ENCODE assay signal across 10 cellular contexts in the genomic region with DNA sequence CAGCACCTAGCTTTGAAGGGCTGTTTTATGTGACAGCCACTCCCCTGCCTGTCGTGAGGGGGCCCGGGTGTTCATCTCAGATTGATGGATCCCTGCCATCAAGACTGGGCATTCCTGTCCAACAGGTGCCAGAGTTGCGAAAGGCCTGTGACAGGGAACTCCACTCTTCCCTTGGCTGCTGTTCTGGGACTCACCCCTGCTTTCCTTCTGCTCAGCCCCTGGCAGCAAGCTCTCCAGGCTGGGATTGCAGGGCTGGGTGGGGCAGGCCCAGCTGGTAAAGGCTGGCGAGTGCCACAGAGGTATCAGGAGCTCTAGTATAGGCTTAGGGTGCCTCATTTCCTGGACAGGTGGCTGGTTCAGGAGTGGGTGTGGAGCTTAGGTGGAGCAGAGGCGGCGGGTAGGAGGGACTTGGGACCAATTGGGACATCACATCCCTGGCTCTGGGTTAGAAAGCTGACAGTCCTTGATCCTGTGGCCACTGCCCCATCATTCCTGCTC. TPM values are rescaled to one million over a fixed set of nuclear protein-coding genes. Genes with fewer than 3 reads are reported as not detected.
DNase-seq lines count a peak whose midpoint lies in the region; ATAC-seq and TF ChIP-seq lines count a peak whose summit lies in the region.
"Had no signal": no experiment of that assay in that cellular context is flagged by ENCODE, and none has a peak within 500 bp of the region (broad histone marks: within the 10 kb centered on the region; RNA-seq: fewer than 3 reads in every experiment).

A gene with protein sequence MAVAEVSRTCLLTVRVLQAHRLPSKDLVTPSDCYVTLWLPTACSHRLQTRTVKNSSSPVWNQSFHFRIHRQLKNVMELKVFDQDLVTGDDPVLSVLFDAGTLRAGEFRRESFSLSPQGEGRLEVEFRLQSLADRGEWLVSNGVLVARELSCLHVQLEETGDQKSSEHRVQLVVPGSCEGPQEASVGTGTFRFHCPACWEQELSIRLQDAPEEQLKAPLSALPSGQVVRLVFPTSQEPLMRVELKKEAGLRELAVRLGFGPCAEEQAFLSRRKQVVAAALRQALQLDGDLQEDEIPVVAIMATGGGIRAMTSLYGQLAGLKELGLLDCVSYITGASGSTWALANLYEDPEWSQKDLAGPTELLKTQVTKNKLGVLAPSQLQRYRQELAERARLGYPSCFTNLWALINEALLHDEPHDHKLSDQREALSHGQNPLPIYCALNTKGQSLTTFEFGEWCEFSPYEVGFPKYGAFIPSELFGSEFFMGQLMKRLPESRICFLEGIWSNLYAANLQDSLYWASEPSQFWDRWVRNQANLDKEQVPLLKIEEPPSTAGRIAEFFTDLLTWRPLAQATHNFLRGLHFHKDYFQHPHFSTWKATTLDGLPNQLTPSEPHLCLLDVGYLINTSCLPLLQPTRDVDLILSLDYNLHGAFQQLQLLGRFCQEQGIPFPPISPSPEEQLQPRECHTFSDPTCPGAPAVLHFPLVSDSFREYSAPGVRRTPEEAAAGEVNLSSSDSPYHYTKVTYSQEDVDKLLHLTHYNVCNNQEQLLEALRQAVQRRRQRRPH (plus strand): TSS at position 448 of the 498 bp plus-strand sequence. CDS start 67 bp downstream, outside the sequence.

- H3K4me2 ChIP-seq in HCT116 (ENCODE audit: low read length) = no peak within 1 kb of the TSS

- H3K79me2 ChIP-seq in HCT116 (ENCODE audit: insufficient read depth, low read length) = no peaks in the 10 kb centered on the region

- ATAC-seq in HCT116 (peak; percentile 37), body of pancreas (peak; percentile 74), GM18520 (IDR thresholded peaks at IDR 0.05; ENCODE audit: unreplicated experiment) (no peak), HG02571 (IDR thresholded peaks at IDR 0.05; ENCODE audit: unreplicated experiment) (no peak)

- H3K27ac ChIP-seq in 22Rv1 (peak within 1 kb of the TSS; percentile 48), HCT116 (ENCODE audit: low read depth, low read length) (no peak within 1 kb of the TSS), body of pancreas (no peak within 1 kb of the TSS), mucosa of rectum (ENCODE audit: low read depth in 2 of 2, low read length in 2 of 2) (peak within 1 kb of the TSS; percentile 43 to 63)
- H3K27ac ChIP-seq: adrenal gland had no signal

- RAD21 ChIA-PET in HCT116 (lab: Charles Lee; ENCODE audit: low non-redundant PET in 1 of 2, low total read pairs in 2 of 2, uncharacterized antibody in 2 of 2, unreplicated experiment in 2 of 2) = no interaction called here

- DNase-seq in HCT116 (ENCODE audit: low read depth, low spot score) (no peak), body of pancreas (peak; percentile 36 to 69 (median 59)), KBM-7 (no peak), NCI-H187 treated with DMSO at 0.1 percent for 48 hours (lab: John Stamatoyannopoulos, UW) (no peak)
- DNase-seq: adrenal gland, COR-L47 had no signal

- H2AFZ ChIP-seq in HCT116 (ENCODE audit: low read depth, low read length, poor library complexity, severe bottlenecking) = no peak within 1 kb of the TSS

- H3K4me3 ChIP-seq in HCT116 (replicated peaks in 1 of 2; ENCODE audit: low read depth in 1 of 2, low read length in 2 of 2) (no peak within 1 kb of the TSS), body of pancreas (no peak within 1 kb of the TSS), mucosa of rectum (ENCODE audit: low read length in 2 of 2) (no peak within 1 kb of the TSS)
- H3K4me3 ChIP-seq: adrenal gland had no signal

- no peaks in the 10 kb centered on the region for H3K9me3 ChIP-seq in HCT116 (ENCODE audit: control insufficient read depth in 1 of 2, insufficient read depth in 1 of 2, low read depth in 1 of 2, low read length in 2 of 2)
- no peaks in the 10 kb centered on the region for H3K9me3 ChIP-seq in body of pancreas
- H3K9me3 ChIP-seq in mucosa of rectum (ENCODE audit: control insufficient read depth in 2 of 2, low read length in 2 of 2) = no peaks in the 10 kb centered on the region
- H3K9me3 ChIP-seq: adrenal gland had no signal

- H3K27me3 ChIP-seq in HCT116 (ENCODE audit: insufficient read depth, low read length) (no peaks in the 10 kb centered on the region), body of pancreas (no peaks in the 10 kb centered on the region), mucosa of rectum (ENCODE audit: control insufficient read depth in 2 of 2, insufficient read depth in 2 of 2, low read length in 2 of 2) (no peaks in the 10 kb centered on the region)
- H3K27me3 ChIP-seq: adrenal gland had no signal

- TF ChIP-seq POLR2A in HCT116 (IDR thresholded peaks at IDR 0.05; ENCODE audit: borderline replicate concordance, extremely low read depth, insufficient read depth, insufficient read length) (no peak), body of pancreas (IDR thresholded peaks at IDR 0.05) (no peak)

- no peak for TF ChIP-seq CTCF in 22Rv1 (IDR thresholded peaks at IDR 0.05)
- no peak for TF ChIP-seq CTCF in HCT116 (IDR thresholded peaks at IDR 0.05 in 2 of 3, conservative IDR thresholded peaks at IDR 0.05 in 1 of 3; ENCODE audit: borderline replicate concordance in 1 of 3, insufficient read depth in 1 of 3, low read depth in 2 of 3, low read length in 2 of 3)
- TF ChIP-seq CTCF in body of pancreas (IDR thresholded peaks at IDR 0.05) = no peak

- no TSS peak for BruUV-seq in HCT116 (replicated peaks; lab: Mats Ljungman, UMichigan)

- 66% methylated on average over 6 of the region's 6 CpGs; no CpG with 5 or more reads in 1 of the 2 donors for WGBS in body of pancreas, 2 donors

- TF ChIP-seq RAD21 in HCT116 (IDR thresholded peaks at IDR 0.05; ENCODE audit: low read depth) = no peak

- CTCF ChIA-PET in HCT116 (lab: Charles Lee) = no interaction called here

- intact Hi-C loops in HCT116 (cut with micrococcal nuclease) (no loop called here), body of pancreas (cut with DNase I) (no loop called here)

- in situ Hi-C loops in KBM-7 (cut with MboI; ENCODE audit: low pct_unique_long_range_greater_than_20kb, low sequenced_read_pairs) = no loop called here

- H3K9ac ChIP-seq in HCT116 (ENCODE audit: low read length) (no peak within 1 kb of the TSS), mucosa of rectum (ENCODE audit: low read depth in 1 of 2, low read length in 2 of 2) (peak within 1 kb of the TSS in 1 of 2 donors; percentile 42)

- H3K9me2 ChIP-seq in HCT116 (ENCODE audit: insufficient read depth) = no peaks in the 10 kb centered on the region

- H3K36me3 ChIP-seq in HCT116 (ENCODE audit: control insufficient read depth in 1 of 2, insufficient read depth in 2 of 2, low read length in 2 of 2) = no peaks in the 10 kb centered on the region
- peaks cover 0 to 4% of the 10 kb centered on the region in 2 donors for H3K36me3 ChIP-seq in body of pancreas (replicated peaks in 1 of 2; ENCODE audit: insufficient read depth in 1 of 2, low read depth in 2 of 2)
- H3K36me3 ChIP-seq in mucosa of rectum (ENCODE audit: control insufficient read depth in 2 of 2, insufficient read depth in 2 of 2, low read length in 2 of 2) = peaks cover 4 to 10% of the 10 kb centered on the region in 2 donors

- no peaks in the 10 kb centered on the region for H4K20me1 ChIP-seq in HCT116 (ENCODE audit: insufficient read depth)

- H3K4me1 ChIP-seq in HCT116 (ENCODE audit: control insufficient read depth in 1 of 2, insufficient read depth in 2 of 2, low read length in 2 of 2) = peaks cover 8 to 9% of the 10 kb centered on the region in 2 experiments; a peak in 2 of 4 replicates
- H3K4me1 ChIP-seq in body of pancreas = peaks cover 10% of the 10 kb centered on the region
- H3K4me1 ChIP-seq in mucosa of rectum (ENCODE audit: control insufficient read depth in 2 of 2, insufficient read depth in 2 of 2, low read length in 2 of 2) = peaks cover 5 to 12% of the 10 kb centered on the region in 2 donors
- H3K4me1 ChIP-seq: adrenal gland had no signal

- POLR2A ChIA-PET in HCT116 (lab: Charles Lee) = no interaction called here

TF ChIP-seq in HCT116, 20 proteins besides CTCF, POLR2A, EP300 and RAD21:
- peak; percentile 96 for TF ChIP-seq CEBPB (IDR thresholded peaks at IDR 0.05; ENCODE audit: low read depth)
- TF ChIP-seq FOSL1 (IDR thresholded peaks at IDR 0.05; ENCODE audit: low read depth) = no peak
- peak; percentile 46; the same call in 1 of the 2 replicates for TF ChIP-seq SP1 (IDR thresholded peaks at IDR 0.05; ENCODE audit: low read depth)
TF ChIP-seq in HCT116: peak in this region for 2.

RNA-seq across cellular contexts. Expression of the gene that starts here (rescaled TPM):
- total RNA-seq in HCT116 (2021; ENCODE audit: unreplicated experiment) (4.7 TPM), body of pancreas (10 to 100 TPM; 17.4 to 18.1 TPM)
- 5.6 and 6.4 TPM in 2 replicates for polyA plus RNA-seq in HCT116 (2012)

Comparison
In these comparisons a context has a peak if more than half of its experiments do, and no peak if none do; other contexts are left out.
1. H3K27ac ChIP-seq: peak in 22Rv1 (single experiment) and mucosa of rectum (2 of 2); none in HCT116 (single experiment) and body of pancreas (0 of 4).
2. ATAC-seq: peak in HCT116 (single experiment) and body of pancreas (single experiment); none in GM18520 (single experiment) and HG02571 (single experiment).
3. DNase-seq: peak in body of pancreas (4 of 4); none in HCT116 (single experiment), KBM-7 (single experiment) and NCI-H187 treated with DMSO at 0.1 percent for 48 hours (single experiment).